ENCODE assay signal across 1 cellular context in the genomic region with DNA sequence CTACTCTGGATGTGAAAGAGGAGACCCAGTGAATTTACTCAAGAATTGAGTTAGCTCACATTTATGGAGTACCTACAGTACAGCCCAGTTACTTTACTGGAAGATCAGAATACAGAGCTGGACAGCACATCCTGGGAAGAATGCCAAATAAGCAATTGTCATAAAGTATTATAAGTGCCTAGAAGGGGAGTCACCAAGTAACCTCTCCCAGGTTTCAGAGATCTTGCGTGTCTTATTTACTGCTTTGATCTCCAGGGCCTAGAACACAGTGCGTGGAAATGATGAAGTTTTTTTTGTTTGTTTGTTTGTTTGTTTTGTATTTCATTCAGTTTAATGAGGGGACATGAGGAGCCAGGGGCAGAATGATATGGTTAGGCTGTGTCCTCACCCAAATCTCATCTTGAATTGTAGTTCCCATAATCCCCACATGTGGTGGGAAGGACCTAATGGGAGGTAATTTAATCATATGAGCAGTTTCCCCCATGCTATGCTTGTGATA.
A peak's percentile ranks its signal among the peaks of the same experiment; 100 is the strongest.
TF ChIP-seq lines count a peak whose summit lies in the region.

No MANE protein-coding gene starts in this region.

TF ChIP-seq in HEK293, 187 proteins besides CTCF, POLR2A, EP300 and RAD21 (continued from another document):
- TF ChIP-seq, protein P1, sequence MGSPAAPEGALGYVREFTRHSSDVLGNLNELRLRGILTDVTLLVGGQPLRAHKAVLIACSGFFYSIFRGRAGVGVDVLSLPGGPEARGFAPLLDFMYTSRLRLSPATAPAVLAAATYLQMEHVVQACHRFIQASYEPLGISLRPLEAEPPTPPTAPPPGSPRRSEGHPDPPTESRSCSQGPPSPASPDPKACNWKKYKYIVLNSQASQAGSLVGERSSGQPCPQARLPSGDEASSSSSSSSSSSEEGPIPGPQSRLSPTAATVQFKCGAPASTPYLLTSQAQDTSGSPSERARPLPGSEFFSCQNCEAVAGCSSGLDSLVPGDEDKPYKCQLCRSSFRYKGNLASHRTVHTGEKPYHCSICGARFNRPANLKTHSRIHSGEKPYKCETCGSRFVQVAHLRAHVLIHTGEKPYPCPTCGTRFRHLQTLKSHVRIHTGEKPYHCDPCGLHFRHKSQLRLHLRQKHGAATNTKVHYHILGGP (tag by site-specific recombination; IDR thresholded peaks at IDR 0.05) = no peak
- TF ChIP-seq ZNF544 (tag by site-specific recombination; IDR thresholded peaks at IDR 0.05) (no peak), ZNF768 (tag by site-specific recombination; IDR thresholded peaks at IDR 0.05) (no peak), ZNF146 (tag by site-specific recombination; IDR thresholded peaks at IDR 0.05) (no peak), ZNF239 (tag by site-specific recombination; IDR thresholded peaks at IDR 0.05) (no peak), ZNF37A (tag by site-specific recombination; IDR thresholded peaks at IDR 0.05) (no peak), ZNF776 (tag by site-specific recombination; IDR thresholded peaks at IDR 0.05; ENCODE audit: borderline replicate concordance) (no peak), ZSCAN16 (tag by site-specific recombination; IDR thresholded peaks at IDR 0.05) (no peak), ZNF837 (tag by site-specific recombination; IDR thresholded peaks at IDR 0.05) (no peak), ZNF114 (tag by site-specific recombination; IDR thresholded peaks at IDR 0.05) (no peak), YY1 (tag by site-specific recombination; IDR thresholded peaks at IDR 0.05) (no peak), ZNF140 (tag by site-specific recombination; IDR thresholded peaks at IDR 0.05) (no peak), KLF1 (tag by site-specific recombination; IDR thresholded peaks at IDR 0.05) (peak; percentile 76), PRDM1 (tag by site-specific recombination; IDR thresholded peaks at IDR 0.05) (no peak), ZNF521 (tag by site-specific recombination; IDR thresholded peaks at IDR 0.05) (no peak), ZFP3 (tag by site-specific recombination; IDR thresholded peaks at IDR 0.05; ENCODE audit: low read depth) (no peak), ZNF324 (tag by site-specific recombination; IDR thresholded peaks at IDR 0.05) (peak; percentile 90), TCF7L2 (IDR thresholded peaks at IDR 0.05; ENCODE audit: borderline replicate concordance, low read depth, low read length) (no peak), ZNF202 (tag by site-specific recombination; IDR thresholded peaks at IDR 0.05; ENCODE audit: borderline replicate concordance) (no peak), ZNF561 (tag by site-specific recombination; IDR thresholded peaks at IDR 0.05; ENCODE audit: borderline replicate concordance) (no peak), RBAK (tag by site-specific recombination; IDR thresholded peaks at IDR 0.05) (no peak), ZNF610 (tag by site-specific recombination; IDR thresholded peaks at IDR 0.05; ENCODE audit: borderline replicate concordance) (no peak), ZNF157 (tag by site-specific recombination; IDR thresholded peaks at IDR 0.05) (no peak), ZNF433 (tag by site-specific recombination; IDR thresholded peaks at IDR 0.05; ENCODE audit: low read depth) (no peak), SALL2 (tag by site-specific recombination; IDR thresholded peaks at IDR 0.05; ENCODE audit: borderline replicate concordance) (no peak), ZNF843 (tag by site-specific recombination; IDR thresholded peaks at IDR 0.05) (peak; percentile 28; the same call in 1 of the 2 replicates), ZFP37 (tag by site-specific recombination; IDR thresholded peaks at IDR 0.05) (peak; percentile 26; the same call in 1 of the 2 replicates), BCL11A (tag by site-specific recombination; IDR thresholded peaks at IDR 0.05; ENCODE audit: low read depth) (peak; percentile 59; the same call in 1 of the 2 replicates), ZNF830 (tag by site-specific recombination; IDR thresholded peaks at IDR 0.05; ENCODE audit: low read depth) (no peak), ZNF585B (tag by site-specific recombination; IDR thresholded peaks at IDR 0.05) (no peak)
- TF ChIP-seq, protein P2, sequence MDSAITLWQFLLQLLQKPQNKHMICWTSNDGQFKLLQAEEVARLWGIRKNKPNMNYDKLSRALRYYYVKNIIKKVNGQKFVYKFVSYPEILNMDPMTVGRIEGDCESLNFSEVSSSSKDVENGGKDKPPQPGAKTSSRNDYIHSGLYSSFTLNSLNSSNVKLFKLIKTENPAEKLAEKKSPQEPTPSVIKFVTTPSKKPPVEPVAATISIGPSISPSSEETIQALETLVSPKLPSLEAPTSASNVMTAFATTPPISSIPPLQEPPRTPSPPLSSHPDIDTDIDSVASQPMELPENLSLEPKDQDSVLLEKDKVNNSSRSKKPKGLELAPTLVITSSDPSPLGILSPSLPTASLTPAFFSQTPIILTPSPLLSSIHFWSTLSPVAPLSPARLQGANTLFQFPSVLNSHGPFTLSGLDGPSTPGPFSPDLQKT (IDR thresholded peaks at IDR 0.05; ENCODE audit: borderline replicate concordance, low read depth, low read length) = no peak
- TF ChIP-seq, protein P3, sequence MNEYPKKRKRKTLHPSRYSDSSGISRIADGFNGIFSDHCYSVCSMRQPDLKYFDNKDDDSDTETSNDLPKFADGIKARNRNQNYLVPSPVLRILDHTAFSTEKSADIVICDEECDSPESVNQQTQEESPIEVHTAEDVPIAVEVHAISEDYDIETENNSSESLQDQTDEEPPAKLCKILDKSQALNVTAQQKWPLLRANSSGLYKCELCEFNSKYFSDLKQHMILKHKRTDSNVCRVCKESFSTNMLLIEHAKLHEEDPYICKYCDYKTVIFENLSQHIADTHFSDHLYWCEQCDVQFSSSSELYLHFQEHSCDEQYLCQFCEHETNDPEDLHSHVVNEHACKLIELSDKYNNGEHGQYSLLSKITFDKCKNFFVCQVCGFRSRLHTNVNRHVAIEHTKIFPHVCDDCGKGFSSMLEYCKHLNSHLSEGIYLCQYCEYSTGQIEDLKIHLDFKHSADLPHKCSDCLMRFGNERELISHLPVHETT (tag by site-specific recombination; IDR thresholded peaks at IDR 0.05) = peak; percentile 82; the same call in 1 of the 2 replicates
- TF ChIP-seq, protein P4, sequence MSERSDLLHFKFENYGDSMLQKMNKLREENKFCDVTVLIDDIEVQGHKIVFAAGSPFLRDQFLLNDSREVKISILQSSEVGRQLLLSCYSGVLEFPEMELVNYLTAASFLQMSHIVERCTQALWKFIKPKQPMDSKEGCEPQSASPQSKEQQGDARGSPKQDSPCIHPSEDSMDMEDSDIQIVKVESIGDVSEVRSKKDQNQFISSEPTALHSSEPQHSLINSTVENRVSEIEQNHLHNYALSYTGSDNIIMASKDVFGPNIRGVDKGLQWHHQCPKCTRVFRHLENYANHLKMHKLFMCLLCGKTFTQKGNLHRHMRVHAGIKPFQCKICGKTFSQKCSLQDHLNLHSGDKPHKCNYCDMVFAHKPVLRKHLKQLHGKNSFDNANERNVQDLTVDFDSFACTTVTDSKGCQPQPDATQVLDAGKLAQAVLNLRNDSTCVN (tag by site-specific recombination; optimal IDR thresholded peaks at IDR 0.05) = no peak
- TF ChIP-seq, protein P5, sequence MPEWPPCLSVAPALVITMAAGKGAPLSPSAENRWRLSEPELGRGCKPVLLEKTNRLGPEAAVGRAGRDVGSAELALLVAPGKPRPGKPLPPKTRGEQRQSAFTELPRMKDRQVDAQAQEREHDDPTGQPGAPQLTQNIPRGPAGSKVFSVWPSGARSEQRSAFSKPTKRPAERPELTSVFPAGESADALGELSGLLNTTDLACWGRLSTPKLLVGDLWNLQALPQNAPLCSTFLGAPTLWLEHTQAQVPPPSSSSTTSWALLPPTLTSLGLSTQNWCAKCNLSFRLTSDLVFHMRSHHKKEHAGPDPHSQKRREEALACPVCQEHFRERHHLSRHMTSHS (tag by site-specific recombination; IDR thresholded peaks at IDR 0.05) = no peak
- TF ChIP-seq, protein P6, sequence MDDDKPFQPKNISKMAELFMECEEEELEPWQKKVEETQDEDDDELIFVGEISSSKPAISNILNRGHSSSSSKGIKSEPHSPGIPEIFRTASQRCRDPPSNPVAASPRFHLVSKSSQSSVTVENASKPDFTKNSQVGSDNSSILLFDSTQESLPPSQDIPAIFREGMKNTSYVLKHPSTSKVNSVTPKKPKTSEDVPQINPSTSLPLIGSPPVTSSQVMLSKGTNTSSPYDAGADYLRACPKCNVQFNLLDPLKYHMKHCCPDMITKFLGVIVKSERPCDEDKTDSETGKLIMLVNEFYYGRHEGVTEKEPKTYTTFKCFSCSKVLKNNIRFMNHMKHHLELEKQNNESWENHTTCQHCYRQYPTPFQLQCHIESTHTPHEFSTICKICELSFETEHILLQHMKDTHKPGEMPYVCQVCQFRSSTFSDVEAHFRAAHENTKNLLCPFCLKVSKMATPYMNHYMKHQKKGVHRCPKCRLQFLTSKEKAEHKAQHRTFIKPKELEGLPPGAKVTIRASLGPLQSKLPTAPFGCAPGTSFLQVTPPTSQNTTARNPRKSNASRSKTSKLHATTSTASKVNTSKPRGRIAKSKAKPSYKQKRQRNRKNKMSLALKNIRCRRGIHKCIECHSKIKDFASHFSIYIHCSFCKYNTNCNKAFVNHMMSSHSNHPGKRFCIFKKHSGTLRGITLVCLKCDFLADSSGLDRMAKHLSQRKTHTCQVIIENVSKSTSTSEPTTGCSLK (tag by site-specific recombination; IDR thresholded peaks at IDR 0.05) = no peak
- TF ChIP-seq, protein P7, sequence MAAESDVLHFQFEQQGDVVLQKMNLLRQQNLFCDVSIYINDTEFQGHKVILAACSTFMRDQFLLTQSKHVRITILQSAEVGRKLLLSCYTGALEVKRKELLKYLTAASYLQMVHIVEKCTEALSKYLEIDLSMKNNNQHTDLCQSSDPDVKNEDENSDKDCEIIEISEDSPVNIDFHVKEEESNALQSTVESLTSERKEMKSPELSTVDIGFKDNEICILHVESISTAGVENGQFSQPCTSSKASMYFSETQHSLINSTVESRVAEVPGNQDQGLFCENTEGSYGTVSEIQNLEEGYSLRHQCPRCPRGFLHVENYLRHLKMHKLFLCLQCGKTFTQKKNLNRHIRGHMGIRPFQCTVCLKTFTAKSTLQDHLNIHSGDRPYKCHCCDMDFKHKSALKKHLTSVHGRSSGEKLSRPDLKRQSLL (tag by site-specific recombination; IDR thresholded peaks at IDR 0.05) = no peak
